ENCODE assay signal across 12 cellular contexts in the genomic region with DNA sequence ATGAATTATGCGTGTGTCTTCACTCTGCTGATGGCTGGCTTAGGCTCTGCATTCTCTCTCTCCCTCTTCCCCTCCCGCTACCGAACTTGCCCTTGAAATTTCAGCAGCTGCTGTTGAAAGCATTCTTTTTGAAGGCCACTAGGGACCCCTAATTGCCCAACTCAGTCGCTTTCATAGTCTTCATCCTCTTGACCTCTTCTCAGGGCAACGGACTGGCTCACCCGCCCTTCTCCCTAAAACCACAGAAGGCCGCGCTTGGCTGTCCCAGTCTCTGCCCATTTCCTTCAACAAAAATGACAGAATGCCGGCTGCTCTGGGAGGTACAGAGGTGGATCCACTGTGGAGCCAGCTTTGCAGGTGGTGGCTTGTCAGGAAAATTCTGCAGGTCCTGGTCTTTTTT. TPM values are rescaled to one million over a fixed set of nuclear protein-coding genes. Genes with fewer than 3 reads are reported as not detected.
DNase-seq lines count a peak whose midpoint lies in the region; ATAC-seq, FAIRE-seq and TF ChIP-seq lines count a peak whose summit lies in the region.
"Had no signal": no experiment of that assay in that cellular context is flagged by ENCODE, and none has a peak within 500 bp of the region (broad histone marks: within the 10 kb centered on the region; RNA-seq: fewer than 3 reads in every experiment).

No MANE protein-coding gene starts in this region.

- H3K27ac ChIP-seq in BLaER1 treated with 17β-estradiol and CSF1 and Interleukin-3, amounts not matched to agents 10 nM and 100 nM: peak overlapping the region in 9 of 11 experiments; percentile 75 to 95 (median 89); a peak in 18 of 22 replicates
- no peak overlapping the region for H3K27ac ChIP-seq in lower lobe of right lung
- no peak overlapping the region for H3K27ac ChIP-seq in CD4-positive, alpha-beta T cell (ENCODE audit: low read depth, low read length)
- H3K27ac ChIP-seq: KMS-11 had no signal

- H3K27me3 ChIP-seq in BLaER1 treated with 17β-estradiol and CSF1 and Interleukin-3, amounts not matched to agents 10 nM and 100 nM: no peaks in the 10 kb centered on the region
- no peaks in the 10 kb centered on the region for H3K27me3 ChIP-seq in lower lobe of right lung (ENCODE audit: low read depth)
- no peaks in the 10 kb centered on the region for H3K27me3 ChIP-seq in CD4-positive, alpha-beta T cell (ENCODE audit: control insufficient read depth, insufficient read depth, low read length)

- H3K4me3 Mint-ChIP-seq in dendritic cell treated with granulocyte-macrophage colony-stimulating factor and Interleukin-4, amounts not matched to agents 40 ng/mL and 50 ng/mL, for 4 days: no peak overlapping the region
- no peak overlapping the region for H3K4me3 Mint-ChIP-seq in CD4-positive, alpha-beta T cell
- H3K4me3 Mint-ChIP-seq in activated CD4-positive, alpha-beta memory T cell treated with anti-CD3 and anti-CD28 coated beads for 36 hours: no peak overlapping the region

- no peaks in the 10 kb centered on the region for H3K36me3 Mint-ChIP-seq in dendritic cell treated with granulocyte-macrophage colony-stimulating factor and Interleukin-4, amounts not matched to agents 40 ng/mL and 50 ng/mL, for 4 days (ENCODE audit: low read depth)
- H3K36me3 Mint-ChIP-seq in CD4-positive, alpha-beta T cell (ENCODE audit: low read depth): peaks cover 5% of the 10 kb centered on the region
- H3K36me3 Mint-ChIP-seq in activated CD4-positive, alpha-beta memory T cell treated with anti-CD3 and anti-CD28 coated beads for 36 hours: no peaks in the 10 kb centered on the region

- no peaks in the 10 kb centered on the region for H3K27me3 Mint-ChIP-seq in dendritic cell treated with granulocyte-macrophage colony-stimulating factor and Interleukin-4, amounts not matched to agents 40 ng/mL and 50 ng/mL, for 4 days
- H3K27me3 Mint-ChIP-seq in CD4-positive, alpha-beta T cell: no peaks in the 10 kb centered on the region
- H3K27me3 Mint-ChIP-seq in activated CD4-positive, alpha-beta memory T cell treated with anti-CD3 and anti-CD28 coated beads for 36 hours: no peaks in the 10 kb centered on the region

- peaks cover 0 to 11% (median 0%) of the 10 kb centered on the region in 11 experiments; a peak in 2 of 22 replicates for H3K36me3 ChIP-seq in BLaER1 treated with 17β-estradiol and CSF1 and Interleukin-3, amounts not matched to agents 10 nM and 100 nM
- H3K36me3 ChIP-seq in lower lobe of right lung: no peaks in the 10 kb centered on the region

- no peaks in the 10 kb centered on the region for H3K9me3 Mint-ChIP-seq in dendritic cell treated with granulocyte-macrophage colony-stimulating factor and Interleukin-4, amounts not matched to agents 40 ng/mL and 50 ng/mL, for 4 days
- H3K9me3 Mint-ChIP-seq in CD4-positive, alpha-beta T cell: no peaks in the 10 kb centered on the region
- no peaks in the 10 kb centered on the region for H3K9me3 Mint-ChIP-seq in activated CD4-positive, alpha-beta memory T cell treated with anti-CD3 and anti-CD28 coated beads for 36 hours

- H3K9me3 ChIP-seq in BLaER1 treated with 17β-estradiol and CSF1 and Interleukin-3, amounts not matched to agents 10 nM and 100 nM (replicated peaks in 1 of 11): peaks cover 0 to 8% (median 0%) of the 10 kb centered on the region in 11 experiments; a peak in 4 of 22 replicates
- no peaks in the 10 kb centered on the region for H3K9me3 ChIP-seq in lower lobe of right lung
- no peaks in the 10 kb centered on the region for H3K9me3 ChIP-seq in CD4-positive, alpha-beta T cell (ENCODE audit: control insufficient read depth, low read length)

- TF ChIP-seq POLR2A in GM12891 (IDR thresholded peaks at IDR 0.05; ENCODE audit: low read depth, low read length): no peak

- peaks cover 51 to 81% (median 70%) of the 10 kb centered on the region in 10 experiments for H3K4me1 ChIP-seq in BLaER1 treated with 17β-estradiol and CSF1 and Interleukin-3, amounts not matched to agents 10 nM and 100 nM
- H3K4me1 ChIP-seq in lower lobe of right lung: peaks cover 16% of the 10 kb centered on the region

- POLR2A ChIA-PET in CD4-positive, alpha-beta T cell (lab: Charles Lee): interaction anchor here (1.6 kb wide), 1 partner anchor 52 kb away, joined by 7 read pairs; the partner anchor contains the start of gene HEXIM1
- POLR2A ChIA-PET in activated CD4-positive, alpha-beta memory T cell treated with anti-CD3 and anti-CD28 coated beads for 36 hours (lab: Charles Lee): interaction anchor here (1.2 kb wide), 1 partner anchor 11 kb away, joined by 4 read pairs; no protein-coding TSS in a partner anchor

- no peak for FAIRE-seq in GM12891 (lab: Jason Lieb, UNC)
- FAIRE-seq: GM18507 had no signal

- peak overlapping the region in 10 of 11 experiments; percentile 26 to 83 (median 78); a peak in 17 of 22 replicates for H3K9ac ChIP-seq in BLaER1 treated with 17β-estradiol and CSF1 and Interleukin-3, amounts not matched to agents 10 nM and 100 nM
- H3K9ac ChIP-seq: KMS-11 had no signal

- peaks cover 45% of the 10 kb centered on the region for H3K4me1 Mint-ChIP-seq in dendritic cell treated with granulocyte-macrophage colony-stimulating factor and Interleukin-4, amounts not matched to agents 40 ng/mL and 50 ng/mL, for 4 days (ENCODE audit: low read depth)
- peaks cover 3% of the 10 kb centered on the region for H3K4me1 Mint-ChIP-seq in CD4-positive, alpha-beta T cell (ENCODE audit: low read depth)
- peaks cover 4% of the 10 kb centered on the region for H3K4me1 Mint-ChIP-seq in activated CD4-positive, alpha-beta memory T cell treated with anti-CD3 and anti-CD28 coated beads for 36 hours (ENCODE audit: low read depth)

- H4K20me1 ChIP-seq in BLaER1 treated with 17β-estradiol and CSF1 and Interleukin-3, amounts not matched to agents 10 nM and 100 nM: no peaks in the 10 kb centered on the region

- H3K4me3 ChIP-seq in BLaER1 treated with 17β-estradiol and CSF1 and Interleukin-3, amounts not matched to agents 10 nM and 100 nM: peak overlapping the region in 1 of 10 experiments; percentile 1; a peak in 1 of 20 replicates
- no peak overlapping the region for H3K4me3 ChIP-seq in lower lobe of right lung

- ATAC-seq in lower lobe of right lung (peak in 1 of 2 donors; percentile 7), HG03565 (IDR thresholded peaks at IDR 0.05; ENCODE audit: unreplicated experiment) (no peak)
- no peak for ATAC-seq in CD4-positive, alpha-beta T cell (ENCODE audit: poor library complexity)
- ATAC-seq: left lobe of liver had no signal

- DNase-seq in NCI-H1436 treated with DMSO at 0.1 percent for 48 hours (lab: John Stamatoyannopoulos, UW) (peak; percentile 22), lower lobe of right lung (peak; percentile 64), GM12891 (ENCODE audit: insufficient read length, low spot score) (no peak)
- DNase-seq in CD4-positive, alpha-beta T cell: no peak
- DNase-seq in activated CD4-positive, alpha-beta memory T cell treated with anti-CD3 and anti-CD28 coated beads for 36 hours: no peak
- DNase-seq: dermis blood vessel endothelial cell had no signal

- peak overlapping the region; percentile 60 for H3K27ac Mint-ChIP-seq in dendritic cell treated with granulocyte-macrophage colony-stimulating factor and Interleukin-4, amounts not matched to agents 40 ng/mL and 50 ng/mL, for 4 days
- H3K27ac Mint-ChIP-seq in CD4-positive, alpha-beta T cell: no peak overlapping the region
- no peak overlapping the region for H3K27ac Mint-ChIP-seq in activated CD4-positive, alpha-beta memory T cell treated with anti-CD3 and anti-CD28 coated beads for 36 hours

- TF ChIP-seq CTCF in lower lobe of right lung (IDR thresholded peaks at IDR 0.05): no peak
- TF ChIP-seq CTCF in CD4-positive, alpha-beta T cell (IDR thresholded peaks at IDR 0.05): no peak

- intact Hi-C loops in dendritic cell treated with granulocyte-macrophage colony-stimulating factor and Interleukin-4, amounts not matched to agents 40 ng/mL and 50 ng/mL, for 4 days (cut with micrococcal nuclease): no loop called here
- intact Hi-C loops in lower lobe of right lung (cut with DNase I): no loop called here
- intact Hi-C loops in CD4-positive, alpha-beta T cell (cut with DNase I, micrococcal nuclease): no loop called here
- intact Hi-C loops in activated CD4-positive, alpha-beta memory T cell treated with anti-CD3 and anti-CD28 coated beads for 36 hours (cut with micrococcal nuclease): no loop called here

- peak overlapping the region; percentile 68 to 82 (median 75) for H3K4me2 ChIP-seq in BLaER1 treated with 17β-estradiol and CSF1 and Interleukin-3, amounts not matched to agents 10 nM and 100 nM
- H3K4me2 ChIP-seq: KMS-11 had no signal

- CTCF ChIA-PET in CD4-positive, alpha-beta T cell (lab: Charles Lee): interaction anchor here (1.4 to 6.4 kb wide), 3 partner anchors 49 to 65 kb away, joined by 3 to 79 read pairs (median 21); partner anchors contain the start of genes ACBD4 and HEXIM1
- CTCF ChIA-PET in activated CD4-positive, alpha-beta memory T cell treated with anti-CD3 and anti-CD28 coated beads for 36 hours (lab: Charles Lee): interaction anchor here (1.4 to 10.6 kb wide), 3 partner anchors 15 to 64 kb away, joined by 3 to 335 read pairs (median 4); partner anchors contain the start of genes ACBD4 and PLCD3

TF ChIP-seq in GM12891, 5 proteins besides CTCF, POLR2A, EP300 and RAD21:
- TF ChIP-seq POLR2AphosphoS5 (IDR thresholded peaks at IDR 0.05; ENCODE audit: low read depth, low read length): no peak
- no peak for TF ChIP-seq PAX5 (IDR thresholded peaks at IDR 0.05; ENCODE audit: insufficient read depth, low read length, severe bottlenecking)
- TF ChIP-seq SPI1 (IDR thresholded peaks at IDR 0.05; ENCODE audit: low read depth, low read length): no peak
- no peak for TF ChIP-seq TAF1 (IDR thresholded peaks at IDR 0.05; ENCODE audit: low read depth, low read length)
- no peak for TF ChIP-seq POU2F2 (IDR thresholded peaks at IDR 0.05; ENCODE audit: low read depth, low read length)
TF ChIP-seq in GM12891: peak in this region for 0.

RNA-seq across cellular contexts. Expression of gene FMNL1, which starts 21.0 kb away (rescaled TPM):
- total RNA-seq in lower lobe of right lung: 87.0 TPM
- 100 to 1,000 TPM; 378 to 387 TPM for total RNA-seq in CD4-positive, alpha-beta T cell
- polyA plus RNA-seq in GM12891 (2012; ENCODE audit: low read depth, missing spikeins): 49.2 TPM
- total RNA-seq in activated CD4-positive, alpha-beta memory T cell treated with anti-CD3 and anti-CD28 coated beads for 36 hours: 100 to 1,000 TPM; 314 to 331 TPM

RNA-seq across cellular contexts. Expression of gene HEXIM2, which starts 39.0 kb away (rescaled TPM):
- total RNA-seq in lower lobe of right lung: 6.4 TPM
- 1 to 10 TPM; 1.3 to 1.5 TPM for total RNA-seq in CD4-positive, alpha-beta T cell
- 8.7 TPM for polyA plus RNA-seq in GM12891 (2012; ENCODE audit: low read depth, missing spikeins)
- total RNA-seq in activated CD4-positive, alpha-beta memory T cell treated with anti-CD3 and anti-CD28 coated beads for 36 hours: 1 to 10 TPM; 5.3 to 5.6 TPM

RNA-seq across cellular contexts. Expression of gene HEXIM1, which starts 52.4 kb away (rescaled TPM):
- total RNA-seq in lower lobe of right lung: 33.9 TPM
- total RNA-seq in CD4-positive, alpha-beta T cell: 10 to 100 TPM; 50.5 to 50.9 TPM
- 21.4 TPM for polyA plus RNA-seq in GM12891 (2012; ENCODE audit: low read depth, missing spikeins)
- 10 to 100 TPM; 24.9 to 25.4 TPM for total RNA-seq in activated CD4-positive, alpha-beta memory T cell treated with anti-CD3 and anti-CD28 coated beads for 36 hours

Comparison
In these comparisons a context has a peak if more than half of its experiments do, and no peak if none do; other contexts are left out.
1. H3K27ac ChIP-seq: peak in BLaER1 treated with 17β-estradiol and CSF1 and Interleukin-3, amounts not matched to agents 10 nM and 100 nM (9 of 11); none in lower lobe of right lung (single experiment) and CD4-positive, alpha-beta T cell (single experiment).
2. DNase-seq: peak in NCI-H1436 treated with DMSO at 0.1 percent for 48 hours (single experiment) and lower lobe of right lung (single experiment); none in CD4-positive, alpha-beta T cell (0 of 10), GM12891 (single experiment) and activated CD4-positive, alpha-beta memory T cell treated with anti-CD3 and anti-CD28 coated beads for 36 hours (single experiment).